Comparison of ENCODE assay signal across 8 cellular contexts in genomic region chr2:44715671-44716077, GRCh38.
DNase-seq lines count a peak whose midpoint lies in the region; ATAC-seq and TF ChIP-seq lines count a peak whose summit lies in the region.

No MANE protein-coding gene starts in this region.

- peak; percentile 32 for DNase-seq in GM04504 (ENCODE audit: low read depth)
- DNase-seq in NCI-H2107 treated with DMSO at 0.1 percent for 48 hours (lab: John Stamatoyannopoulos, UW; ENCODE audit: unreplicated experiment) = peak; percentile 27
- DNase-seq in dedifferentiated amniotic fluid mesenchymal stem cell (ENCODE audit: extremely low spot score) = peak; percentile 43
- DNase-seq in nephron progenitor cell = no peak
- no peak for DNase-seq in NCI-H446 treated with DMSO at 0.1 percent for 48 hours (lab: John Stamatoyannopoulos, UW)
- no peak for DNase-seq in OCI-M2 (lab: John Stamatoyannopoulos, UW; ENCODE audit: unreplicated experiment)

- H3K27me3 Mint-ChIP-seq in nephron progenitor cell (ENCODE audit: low read depth, poor library complexity) = peaks cover 5% of the 10 kb centered on the region

- H3K27ac Mint-ChIP-seq in nephron progenitor cell = no peak overlapping the region

- peak; percentile 20 for TF ChIP-seq CTCF in nephron progenitor cell (IDR thresholded peaks at IDR 0.05)

- no peak for ATAC-seq in GM21717 (IDR thresholded peaks at IDR 0.05; ENCODE audit: unreplicated experiment)
- ATAC-seq in GM19395 (IDR thresholded peaks at IDR 0.05; ENCODE audit: unreplicated experiment) = no peak

- H3K4me1 Mint-ChIP-seq in nephron progenitor cell = no peaks in the 10 kb centered on the region

- H3K9me3 Mint-ChIP-seq in nephron progenitor cell = no peaks in the 10 kb centered on the region

- no peak overlapping the region for H3K4me3 Mint-ChIP-seq in nephron progenitor cell

- no peaks in the 10 kb centered on the region for H3K36me3 Mint-ChIP-seq in nephron progenitor cell (ENCODE audit: low read depth)

Comparison
In these comparisons a context has a peak if more than half of its experiments do, and no peak if none do; other contexts are left out.
1. DNase-seq: peak in GM04504 (single experiment), NCI-H2107 treated with DMSO at 0.1 percent for 48 hours (single experiment) and dedifferentiated amniotic fluid mesenchymal stem cell (single experiment); none in nephron progenitor cell (single experiment), NCI-H446 treated with DMSO at 0.1 percent for 48 hours (single experiment) and OCI-M2 (single experiment).